ENCODE assay signal across 27 cellular contexts in genomic region chr20:63260943-63261807, GRCh38. TPM values are rescaled to one million over a fixed set of nuclear protein-coding genes. Genes with fewer than 3 reads are reported as not detected.
DNase-seq lines count a peak whose midpoint lies in the region; ATAC-seq and TF ChIP-seq lines count a peak whose summit lies in the region.
"Had no signal": no experiment of that assay in that cellular context is flagged by ENCODE, and none has a peak within 500 bp of the region (broad histone marks: within the 10 kb centered on the region; RNA-seq: fewer than 3 reads in every experiment).

No MANE protein-coding gene starts in this region.

- no peak for ATAC-seq in HG02840 (IDR thresholded peaks at IDR 0.05; ENCODE audit: low FRiP score, unreplicated experiment)
- ATAC-seq: activated naive CD4-positive, alpha-beta T cell treated with anti-CD3 and anti-CD28 coated beads, Interleukin-2, amount 50 U/mL, for 72 hours; left cardiac atrium; sciatic nerve; stimulated activated naive CD8-positive, alpha-beta T cell treated with anti-CD3 and anti-CD28 coated beads, Interleukin-15, Interleukin-2, amounts not matched to agents 100 U/mL and 50 U/mL, for 24 hours; T-helper 17 cell had no signal

- H3K9me3 Mint-ChIP-seq in Caco-2 (ENCODE audit: unreplicated experiment), result no peaks in the 10 kb centered on the region
- no peaks in the 10 kb centered on the region for H3K9me3 Mint-ChIP-seq in activated T-helper 2 cell treated with anti-CD3 and anti-CD28 coated beads, Interferon-gamma antibody, Interleukin-2, Interleukin-4, amounts not matched to agents 10 μg/mL and 5 μg/mL and 100 μg/mL, durations not matched to agents 14 hours and 24 hours and 36 hours
- H3K9me3 Mint-ChIP-seq: activated CD4-positive, alpha-beta memory T cell treated with anti-CD3 and anti-CD28 coated beads for 36 hours; activated naive CD4-positive, alpha-beta T cell treated with anti-CD3 and anti-CD28 coated beads, Interleukin-2, amount 50 U/mL, for 72 hours had no signal

- H3K4me1 Mint-ChIP-seq in Caco-2 (ENCODE audit: low read depth, unreplicated experiment), result peaks cover 44% of the 10 kb centered on the region
- H3K4me1 Mint-ChIP-seq in activated T-helper 2 cell treated with anti-CD3 and anti-CD28 coated beads, Interferon-gamma antibody, Interleukin-2, Interleukin-4, amounts not matched to agents 10 μg/mL and 5 μg/mL and 100 μg/mL, durations not matched to agents 14 hours and 24 hours and 36 hours (ENCODE audit: low read depth), result no peaks in the 10 kb centered on the region
- H3K4me1 Mint-ChIP-seq: CD14-positive monocyte had no signal

- peak overlapping the region; percentile 4 for H3K4me3 Mint-ChIP-seq in Caco-2 (ENCODE audit: unreplicated experiment)
- H3K4me3 Mint-ChIP-seq in activated T-helper 2 cell treated with anti-CD3 and anti-CD28 coated beads, Interferon-gamma antibody, Interleukin-2, Interleukin-4, amounts not matched to agents 10 μg/mL and 5 μg/mL and 100 μg/mL, durations not matched to agents 14 hours and 24 hours and 36 hours (ENCODE audit: low read depth), result no peak overlapping the region
- H3K4me3 Mint-ChIP-seq: activated CD4-positive, alpha-beta memory T cell treated with anti-CD3 and anti-CD28 coated beads for 36 hours; T-helper 17 cell had no signal

- peak overlapping the region; percentile 30 for H3K27ac ChIP-seq in angular gyrus (ENCODE audit: low read depth, low read length)
- H3K27ac ChIP-seq: PC-9, SJSA1, transverse colon, WERI-Rb-1 had no signal

- DNase-seq in Caco-2 (peak; percentile 74 to 78), midbrain (lab: John Stamatoyannopoulos, UW) (peak; percentile 39), NOMO-1 treated with dmso at 0.1 percent for 144 hours (lab: John Stamatoyannopoulos, UW; ENCODE audit: unreplicated experiment) (no peak)
- DNase-seq in activated T-helper 2 cell treated with anti-CD3 and anti-CD28 coated beads, Interferon-gamma antibody, Interleukin-2, Interleukin-4, amounts not matched to agents 10 μg/mL and 5 μg/mL and 100 μg/mL, durations not matched to agents 14 hours and 24 hours and 36 hours (ENCODE audit: low spot score), result no peak
- DNase-seq: activated CD4-positive, alpha-beta memory T cell treated with anti-CD3 and anti-CD28 coated beads for 36 hours; activated T-cell treated with anti-CD3 and anti-CD28 coated beads, Interleukin-2, amount 50 U/mL, for 1 hour; dermis blood vessel endothelial cell; DMS 273 treated with DMSO at 0.1 percent for 48 hours; left cardiac atrium; NCI-H1105 treated with DMSO at 0.1 percent for 48 hours; NCI-H748 treated with DMSO at 0.1 percent for 48 hours; PC-9; stimulated activated naive CD8-positive, alpha-beta T cell treated with anti-CD3 and anti-CD28 coated beads, Interleukin-15, Interleukin-2, amounts not matched to agents 100 U/mL and 50 U/mL, for 24 hours; T-helper 17 cell; transverse colon; WERI-Rb-1 had no signal

- H3K4me1 ChIP-seq in Caco-2, result peaks cover 60% of the 10 kb centered on the region
- H3K4me1 ChIP-seq: SJSA1, transverse colon had no signal

- H3K9me3 ChIP-seq in Caco-2, result no peaks in the 10 kb centered on the region
- H3K9me3 ChIP-seq: SJSA1, transverse colon had no signal

- H3K27me3 ChIP-seq in Caco-2 (replicated peaks; ENCODE audit: control insufficient read depth, insufficient read depth, low read length), result no peaks in the 10 kb centered on the region

- CTCF ChIA-PET in Caco-2 (lab: Charles Lee), result interaction anchor here (0.9 to 3.5 kb wide), 4 partner anchors 15 to 38 kb away, joined by 3 to 14 read pairs (median 3); no protein-coding TSS in a partner anchor

- POLR2A ChIA-PET in Caco-2 (lab: Charles Lee), result no interaction called here

- BruUV-seq in Caco-2 (replicated peaks; lab: Mats Ljungman, UMichigan), result no TSS peak

- intact Hi-C loops in Caco-2 (cut with micrococcal nuclease; ENCODE audit: unreplicated experiment), result loop anchor here (1.0 kb wide), 1 partner anchor 11 kb away; the partner anchor contains the start of gene ARFGAP1
- intact Hi-C loops in activated T-helper 2 cell treated with anti-CD3 and anti-CD28 coated beads, Interferon-gamma antibody, Interleukin-2, Interleukin-4, amounts not matched to agents 10 μg/mL and 5 μg/mL and 100 μg/mL, durations not matched to agents 14 hours and 24 hours and 36 hours (cut with micrococcal nuclease), result no loop called here

- H3K27ac Mint-ChIP-seq in Caco-2 (ENCODE audit: unreplicated experiment), result peak overlapping the region; percentile 54
- no peak overlapping the region for H3K27ac Mint-ChIP-seq in activated T-helper 2 cell treated with anti-CD3 and anti-CD28 coated beads, Interferon-gamma antibody, Interleukin-2, Interleukin-4, amounts not matched to agents 10 μg/mL and 5 μg/mL and 100 μg/mL, durations not matched to agents 14 hours and 24 hours and 36 hours
- H3K27ac Mint-ChIP-seq: activated CD4-positive, alpha-beta memory T cell treated with anti-CD3 and anti-CD28 coated beads for 36 hours; CD14-positive monocyte; T-helper 17 cell had no signal

- H3K4me3 ChIP-seq in Caco-2 (ENCODE audit: low read depth, low read length), result no peak overlapping the region
- H3K4me3 ChIP-seq: PC-9, SJSA1, transverse colon had no signal

- no peaks in the 10 kb centered on the region for H3K27me3 Mint-ChIP-seq in Caco-2 (ENCODE audit: insufficient read depth, unreplicated experiment)
- H3K27me3 Mint-ChIP-seq in activated T-helper 2 cell treated with anti-CD3 and anti-CD28 coated beads, Interferon-gamma antibody, Interleukin-2, Interleukin-4, amounts not matched to agents 10 μg/mL and 5 μg/mL and 100 μg/mL, durations not matched to agents 14 hours and 24 hours and 36 hours (ENCODE audit: low read depth), result peaks cover 16% of the 10 kb centered on the region

- no peak for TF ChIP-seq CTCF in Caco-2 (IDR thresholded peaks at IDR 0.05; ENCODE audit: insufficient read depth in 1 of 2, low read depth in 1 of 2, low read length in 1 of 2, severe bottlenecking in 1 of 2, unreplicated experiment in 1 of 2)

- H3K36me3 ChIP-seq in Caco-2 (ENCODE audit: control insufficient read depth, insufficient read depth, low read length), result no peaks in the 10 kb centered on the region
- H3K36me3 ChIP-seq: SJSA1, transverse colon, WERI-Rb-1 had no signal

- H3K36me3 Mint-ChIP-seq in Caco-2 (ENCODE audit: insufficient read depth, unreplicated experiment), result no peaks in the 10 kb centered on the region
- no peaks in the 10 kb centered on the region for H3K36me3 Mint-ChIP-seq in activated T-helper 2 cell treated with anti-CD3 and anti-CD28 coated beads, Interferon-gamma antibody, Interleukin-2, Interleukin-4, amounts not matched to agents 10 μg/mL and 5 μg/mL and 100 μg/mL, durations not matched to agents 14 hours and 24 hours and 36 hours (ENCODE audit: low read depth)
- H3K36me3 Mint-ChIP-seq: activated CD4-positive, alpha-beta memory T cell treated with anti-CD3 and anti-CD28 coated beads for 36 hours; activated naive CD4-positive, alpha-beta T cell treated with anti-CD3 and anti-CD28 coated beads, Interleukin-2, amount 50 U/mL, for 72 hours; CD14-positive monocyte had no signal

RNA-seq across cellular contexts. Expression of gene NKAIN4, which starts 6.9 kb away (rescaled TPM):
- total RNA-seq in Caco-2 (2022), result 2.1 and 2.7 TPM in 2 replicates
- total RNA-seq in activated T-helper 2 cell treated with anti-CD3 and anti-CD28 coated beads, Interferon-gamma antibody, Interleukin-2, Interleukin-4, amounts not matched to agents 10 μg/mL and 5 μg/mL and 100 μg/mL, durations not matched to agents 14 hours and 24 hours and 36 hours, result not detected in 2 replicates
- total RNA-seq: A673; activated CD4-positive, alpha-beta memory T cell treated with anti-CD3 and anti-CD28 coated beads for 36 hours; activated naive CD4-positive, alpha-beta T cell treated with anti-CD3 and anti-CD28 coated beads, Interleukin-2, amount 50 U/mL, for 72 hours; dermis blood vessel endothelial cell; HT1080; left cardiac atrium; mucosa of gallbladder; PC-9; SJSA1; T-helper 17 cell had no signal

RNA-seq across cellular contexts. Expression of gene ARFGAP1, which starts 11.4 kb away (rescaled TPM):
- 275 and 286 TPM in 2 replicates for total RNA-seq in Caco-2 (2022)
- total RNA-seq in activated T-helper 2 cell treated with anti-CD3 and anti-CD28 coated beads, Interferon-gamma antibody, Interleukin-2, Interleukin-4, amounts not matched to agents 10 μg/mL and 5 μg/mL and 100 μg/mL, durations not matched to agents 14 hours and 24 hours and 36 hours, result 93.8 and 94.4 TPM in 2 replicates

RNA-seq across cellular contexts. Expression of gene BIRC7, which starts 25.5 kb away (rescaled TPM):
- total RNA-seq in Caco-2 (2022), result 0.42 and 0.54 TPM in 2 replicates
- total RNA-seq in activated T-helper 2 cell treated with anti-CD3 and anti-CD28 coated beads, Interferon-gamma antibody, Interleukin-2, Interleukin-4, amounts not matched to agents 10 μg/mL and 5 μg/mL and 100 μg/mL, durations not matched to agents 14 hours and 24 hours and 36 hours, result not detected in 2 replicates
- total RNA-seq: A673; activated CD4-positive, alpha-beta memory T cell treated with anti-CD3 and anti-CD28 coated beads for 36 hours; dermis blood vessel endothelial cell; HT1080; osteocyte; PC-9; SJSA1; T-helper 17 cell had no signal

RNA-seq across cellular contexts. Expression of gene COL20A1, which starts 31.8 kb away (rescaled TPM):
- 0.27 and 0.32 TPM in 2 replicates for total RNA-seq in Caco-2 (2022)
- not detected in 2 replicates for total RNA-seq in activated T-helper 2 cell treated with anti-CD3 and anti-CD28 coated beads, Interferon-gamma antibody, Interleukin-2, Interleukin-4, amounts not matched to agents 10 μg/mL and 5 μg/mL and 100 μg/mL, durations not matched to agents 14 hours and 24 hours and 36 hours
- total RNA-seq: A673; activated CD4-positive, alpha-beta memory T cell treated with anti-CD3 and anti-CD28 coated beads for 36 hours; dermis blood vessel endothelial cell; epithelial cell of proximal tubule; HT1080; left cardiac atrium; osteocyte; PC-9; SJSA1 had no signal

RNA-seq across cellular contexts. Expression of gene YTHDF1, which starts 45.2 kb away (rescaled TPM):
- 184 and 196 TPM in 2 replicates for total RNA-seq in Caco-2 (2022)
- 43.7 and 44.7 TPM in 2 replicates for total RNA-seq in activated T-helper 2 cell treated with anti-CD3 and anti-CD28 coated beads, Interferon-gamma antibody, Interleukin-2, Interleukin-4, amounts not matched to agents 10 μg/mL and 5 μg/mL and 100 μg/mL, durations not matched to agents 14 hours and 24 hours and 36 hours

Comparison
In these comparisons a context has a peak if more than half of its experiments do, and no peak if none do; other contexts are left out.
1. DNase-seq: peak in Caco-2 (2 of 2) and midbrain (single experiment); none in activated T-helper 2 cell treated with anti-CD3 and anti-CD28 coated beads, Interferon-gamma antibody, Interleukin-2, Interleukin-4, amounts not matched to agents 10 μg/mL and 5 μg/mL and 100 μg/mL, durations not matched to agents 14 hours and 24 hours and 36 hours (single experiment) and NOMO-1 treated with dmso at 0.1 percent for 144 hours (single experiment).